Comparison of ENCODE assay signal across 29 cellular contexts in genomic region chr19:50380137-50380536, GRCh38. TPM values are rescaled to one million over a fixed set of nuclear protein-coding genes. Genes with fewer than 3 reads are reported as not detected.
"Had no signal": no experiment of that assay in that cellular context is flagged by ENCODE, and none has a peak within 500 bp of the region (broad histone marks: within the 10 kb centered on the region; RNA-seq: fewer than 3 reads in every experiment).

No MANE protein-coding gene starts in this region.

- H3K4me2 ChIP-seq: smooth muscle cell had no signal

- H3K27ac ChIP-seq: breast epithelium, esophagus muscularis mucosa, lower lobe of right lung, right atrium auricular region, stomach, thyroid gland, WERI-Rb-1 had no signal

- ATAC-seq: activated CD4-positive, CD25-positive, alpha-beta regulatory T cell treated with anti-CD3 and anti-CD28 coated beads, Interleukin-2, amount 50 U/mL, for 24 hours; activated T-cell treated with anti-CD3 and anti-CD28 coated beads, Interleukin-2, amount 50 U/mL, for 72 hours; heart right ventricle; left lobe of liver; lower lobe of right lung; mucosa of descending colon; stimulated activated naive B cell treated with anti-CD40 and anti-IgM and Interleukin-4, amounts not matched to agents 10 μg/mL and 1 μg/mL and 100 μg/mL, for 72 hours had no signal

- H3K9me3 ChIP-seq: breast epithelium, esophagus muscularis mucosa, heart right ventricle, lower lobe of right lung, mucosa of descending colon, right atrium auricular region, stomach, thyroid gland had no signal

- H3K4me3 ChIP-seq: breast epithelium, esophagus muscularis mucosa, heart right ventricle, lower lobe of right lung, mucosa of descending colon, right atrium auricular region, smooth muscle cell, stomach, thyroid gland had no signal

- H3K4me1 ChIP-seq: breast epithelium had no signal

- H3K27me3 ChIP-seq: breast epithelium, esophagus muscularis mucosa, heart right ventricle, right atrium auricular region, stomach, thyroid gland had no signal

- DNase-seq: activated CD4-positive, alpha-beta memory T cell treated with anti-CD3 and anti-CD28 coated beads, Interleukin-2, amount 10 ng/mL, durations not matched to agents 7 days and 5 days; activated CD4-positive, alpha-beta T cell treated with anti-CD3 and anti-CD28 coated beads for 48 hours; activated naive CD4-positive, alpha-beta T cell; activated naive CD8-positive, alpha-beta T cell treated with anti-CD3 and anti-CD28 coated beads for 36 hours; activated T-cell treated with anti-CD3 and anti-CD28 coated beads, Interleukin-2, amount 50 U/mL, for 72 hours; amniotic stem cell; endodermal cell; foreskin melanocyte; heart right ventricle; kidney glomerular epithelial cell; mucosa of descending colon; stimulated activated CD4-positive, alpha-beta T cell treated with anti-CD3 and anti-CD28 coated beads, Interleukin-15, amount 100 ng/mL, for 24 hours; stimulated activated CD4-positive, alpha-beta T cell treated with anti-CD3 and anti-CD28 coated beads, Interleukin-2, amount 100 ng/mL, for 24 hours; stimulated activated naive B cell treated with anti-CD40 and anti-IgM and Interleukin-4, amounts not matched to agents 10 μg/mL and 1 μg/mL and 100 μg/mL, for 72 hours; stomach; T-helper 9 cell; thyroid gland; WERI-Rb-1 had no signal

RNA-seq across cellular contexts. Expression of gene SPIB, which starts 38.6 kb away (rescaled TPM):
- total RNA-seq: glomerular endothelial cell, left lobe of liver, mesenteric fat pad, pulmonary artery endothelial cell, right atrium auricular region, smooth muscle cell, thyroid gland had no signal
- polyA plus RNA-seq: smooth muscle cell had no signal

RNA-seq across cellular contexts. Expression of gene KCNC3, which starts 51.0 kb away (rescaled TPM):
- total RNA-seq: myocyte had no signal
